ENCODE assay signal across 7 cellular contexts in genomic region chrX:57821703-57822375, GRCh38.
DNase-seq lines count a peak whose midpoint lies in the region; ATAC-seq and TF ChIP-seq lines count a peak whose summit lies in the region.

No MANE protein-coding gene starts in this region.

- peak; percentile 65 for TF ChIP-seq CTCF in lower lobe of right lung (IDR thresholded peaks at IDR 0.05)
- peak; percentile 66 for TF ChIP-seq CTCF in type B pancreatic cell (conservative IDR thresholded peaks at IDR 0.05)

- no peak overlapping the region for H3K9ac ChIP-seq in SK-N-MC (ENCODE audit: insufficient read length)

- no peaks in the 10 kb centered on the region for H3K9me3 ChIP-seq in SK-N-MC (ENCODE audit: low read depth, low read length)
- no peaks in the 10 kb centered on the region for H3K9me3 ChIP-seq in lower lobe of right lung

- H3K27me3 Mint-ChIP-seq in type B pancreatic cell, result no peaks in the 10 kb centered on the region

- H3K4me3 ChIP-seq in SK-N-MC (no peak overlapping the region), lower lobe of right lung (peak overlapping the region; percentile 27)

- no peak overlapping the region for H3K27ac Mint-ChIP-seq in type B pancreatic cell

- no peak overlapping the region for H3K27ac ChIP-seq in SK-N-MC
- H3K27ac ChIP-seq in lower lobe of right lung, result no peak overlapping the region

- no peaks in the 10 kb centered on the region for H3K36me3 ChIP-seq in SK-N-MC (ENCODE audit: insufficient read depth, low read length)
- no peaks in the 10 kb centered on the region for H3K36me3 ChIP-seq in lower lobe of right lung

- H3K4me1 ChIP-seq in lower lobe of right lung, result no peaks in the 10 kb centered on the region

- DNase-seq in ELR (ENCODE audit: low read depth), result peak; percentile 54
- DNase-seq in NCI-H1048 (lab: John Stamatoyannopoulos, UW), result peak; percentile 49
- peak; percentile 18 for DNase-seq in SK-N-MC (ENCODE audit: low read depth, low spot score)
- peak; percentile 79 for DNase-seq in dermis blood vessel endothelial cell
- no peak for DNase-seq in lower lobe of right lung
- DNase-seq in type B pancreatic cell (ENCODE audit: extremely low spot score, unreplicated experiment), result no peak

- H3K9me3 Mint-ChIP-seq in type B pancreatic cell, result no peaks in the 10 kb centered on the region

- intact Hi-C loops in lower lobe of right lung (cut with DNase I), result no loop called here

- H3K4me1 Mint-ChIP-seq in type B pancreatic cell (ENCODE audit: unreplicated experiment), result no peaks in the 10 kb centered on the region

- ATAC-seq in GM21786 (IDR thresholded peaks at IDR 0.05; ENCODE audit: unreplicated experiment) (peak; percentile 81), lower lobe of right lung (peak; percentile 74 to 77)

- no peaks in the 10 kb centered on the region for H3K36me3 Mint-ChIP-seq in type B pancreatic cell

- H3K4me3 Mint-ChIP-seq in type B pancreatic cell, result no peak overlapping the region

- no peaks in the 10 kb centered on the region for H3K27me3 ChIP-seq in lower lobe of right lung (ENCODE audit: low read depth)

Comparison
In these comparisons a context has a peak if more than half of its experiments do, and no peak if none do; other contexts are left out.
1. DNase-seq: peak in ELR (single experiment), NCI-H1048 (single experiment), SK-N-MC (single experiment) and dermis blood vessel endothelial cell (single experiment); none in lower lobe of right lung (single experiment) and type B pancreatic cell (single experiment).